In genomic region chr12:58920102-58920955, GRCh38 we compare ENCODE assay signal across 1 cellular context.
TF ChIP-seq lines count a peak whose summit lies in the region.

TSS of gene LRIG3 (minus strand) at chr12:58920504. CDS start at chr12:58920235, 269 bp downstream.

TF ChIP-seq in GM12878, 131 proteins besides CTCF, POLR2A, EP300 and RAD21 (continued from another document):
- no peak for TF ChIP-seq SKIL (IDR thresholded peaks at IDR 0.05; ENCODE audit: low read depth, poor library complexity, severe bottlenecking)
- no peak for TF ChIP-seq SMARCA5 (IDR thresholded peaks at IDR 0.05)
- no peak for TF ChIP-seq STAT3 (IDR thresholded peaks at IDR 0.05; ENCODE audit: low read depth, low read length)
- TF ChIP-seq SMAD5 (IDR thresholded peaks at IDR 0.05; ENCODE audit: low read depth): no peak
- no peak for TF ChIP-seq IRF3 (IDR thresholded peaks at IDR 0.05)
- no peak for TF ChIP-seq EED (IDR thresholded peaks at IDR 0.05; ENCODE audit: low read depth)
- peak; percentile 17 for TF ChIP-seq USF2 (IDR thresholded peaks at IDR 0.05; ENCODE audit: borderline replicate concordance, low read depth, low read length)
- TF ChIP-seq MXI1 (IDR thresholded peaks at IDR 0.05; ENCODE audit: low read depth, low read length): no peak
- no peak for TF ChIP-seq NBN (IDR thresholded peaks at IDR 0.05)
- TF ChIP-seq POLR2AphosphoS5 (IDR thresholded peaks at IDR 0.05; ENCODE audit: low read length): 0 out of 2 replicates have a peak, but pooled peaks have one; percentile 27
- TF ChIP-seq SUPT20H (IDR thresholded peaks at IDR 0.05; ENCODE audit: borderline replicate concordance, control insufficient read depth, low read depth, low read length): no peak
- no peak for TF ChIP-seq HSF1 (IDR thresholded peaks at IDR 0.05; ENCODE audit: low read depth, low read length)
- TF ChIP-seq MEF2A (IDR thresholded peaks at IDR 0.05; ENCODE audit: insufficient read depth, low read depth, low read length): no peak
- TF ChIP-seq MYB (IDR thresholded peaks at IDR 0.05; ENCODE audit: borderline replicate concordance, low read depth, low read length): no peak
- TF ChIP-seq IRF4 (IDR thresholded peaks at IDR 0.05; ENCODE audit: low read depth, low read length): no peak
- no peak for TF ChIP-seq RBBP5 (conservative IDR thresholded peaks at IDR 0.05)
- no peak for TF ChIP-seq ELK1 (IDR thresholded peaks at IDR 0.05; ENCODE audit: low read depth, low read length)
- no peak for TF ChIP-seq POLR2AphosphoS2 (IDR thresholded peaks at IDR 0.05; ENCODE audit: low read depth, low read length)
- TF ChIP-seq MTA2 (IDR thresholded peaks at IDR 0.05; ENCODE audit: low read depth): no peak
- no peak for TF ChIP-seq IRF5 (IDR thresholded peaks at IDR 0.05; ENCODE audit: borderline replicate concordance)
- TF ChIP-seq RELA (IDR thresholded peaks at IDR 0.05; ENCODE audit: borderline replicate concordance, partially characterized antibody): no peak
- peak; percentile 54; the same call in 1 of the 2 replicates for TF ChIP-seq ATF3 (IDR thresholded peaks at IDR 0.05; ENCODE audit: borderline replicate concordance, extremely low read depth, low read depth, low read length)
- TF ChIP-seq SIX5 (IDR thresholded peaks at IDR 0.05; ENCODE audit: low read depth, low read length, severe bottlenecking): no peak
- no peak for TF ChIP-seq ZNF274 (IDR thresholded peaks at IDR 0.05; ENCODE audit: insufficient read depth, insufficient read length)
- TF ChIP-seq JUNB (IDR thresholded peaks at IDR 0.05): no peak
- TF ChIP-seq STAT1 (conservative IDR thresholded peaks at IDR 0.05): no peak
- no peak for TF ChIP-seq KLF5 (IDR thresholded peaks at IDR 0.05; ENCODE audit: partially characterized antibody)
- TF ChIP-seq BACH1 (IDR thresholded peaks at IDR 0.05; ENCODE audit: borderline replicate concordance): no peak
- no peak for TF ChIP-seq KAT2A (conservative IDR thresholded peaks at IDR 0.05; ENCODE audit: control insufficient read depth, low read depth, low read length)
- TF ChIP-seq RB1 (IDR thresholded peaks at IDR 0.05; ENCODE audit: borderline replicate concordance): no peak
- TF ChIP-seq IKZF2 (IDR thresholded peaks at IDR 0.05): no peak
- no peak for TF ChIP-seq ATF7 (IDR thresholded peaks at IDR 0.05; ENCODE audit: low read depth)
- no peak for TF ChIP-seq ZNF622 (IDR thresholded peaks at IDR 0.05)
- no peak for TF ChIP-seq SMC3 (IDR thresholded peaks at IDR 0.05; ENCODE audit: borderline replicate concordance, low read length)
- no peak for TF ChIP-seq TCF7 (IDR thresholded peaks at IDR 0.05; ENCODE audit: borderline replicate concordance)
- TF ChIP-seq ATF2 (IDR thresholded peaks at IDR 0.05; ENCODE audit: low read length): no peak
- TF ChIP-seq BHLHE40 (IDR thresholded peaks at IDR 0.05; ENCODE audit: borderline replicate concordance in 1 of 2, low read depth in 2 of 2, low read length in 1 of 2): peak in 1 of 2 experiments; percentile 74; a peak in 2 of 4 replicates
- TF ChIP-seq CHD1 (IDR thresholded peaks at IDR 0.05; ENCODE audit: low read depth, low read length): no peak
